Comparison of ENCODE assay signal across 9 cellular contexts in genomic region chr13:26946675-26947342, GRCh38.
DNase-seq lines count a peak whose midpoint lies in the region; ATAC-seq and TF ChIP-seq lines count a peak whose summit lies in the region.
"Had no signal": no experiment of that assay in that cellular context is flagged by ENCODE, and none has a peak within 500 bp of the region (broad histone marks: within the 10 kb centered on the region; RNA-seq: fewer than 3 reads in every experiment).

No MANE protein-coding gene starts in this region.

- no peaks in the 10 kb centered on the region for H3K36me3 Mint-ChIP-seq in activated naive CD8-positive, alpha-beta T cell treated with anti-CD3 and anti-CD28 coated beads, Interleukin-2, amount 10 ng/mL, durations not matched to agents 7 days and 5 days
- H3K36me3 Mint-ChIP-seq in activated naive CD8-positive, alpha-beta T cell treated with anti-CD3 and anti-CD28 coated beads for 36 hours, result no peaks in the 10 kb centered on the region
- H3K36me3 Mint-ChIP-seq: activated naive CD4-positive, alpha-beta T cell treated with anti-CD3 and anti-CD28 coated beads, Interleukin-2, amount 50 U/mL, for 24 hours had no signal

- no peak overlapping the region for H3K4me2 ChIP-seq in PC-3 (ENCODE audit: low read length)

- H3K27me3 Mint-ChIP-seq in activated naive CD8-positive, alpha-beta T cell treated with anti-CD3 and anti-CD28 coated beads, Interleukin-2, amount 10 ng/mL, durations not matched to agents 7 days and 5 days, result peaks cover 5% of the 10 kb centered on the region
- peaks cover 9% of the 10 kb centered on the region for H3K27me3 Mint-ChIP-seq in activated naive CD8-positive, alpha-beta T cell treated with anti-CD3 and anti-CD28 coated beads for 36 hours
- H3K27me3 Mint-ChIP-seq: activated naive CD4-positive, alpha-beta T cell treated with anti-CD3 and anti-CD28 coated beads, Interleukin-2, amount 50 U/mL, for 24 hours had no signal

- peak; percentile 56 for ATAC-seq in activated naive CD8-positive, alpha-beta T cell treated with anti-CD3 and anti-CD28 coated beads, Interleukin-2, amount 10 ng/mL, durations not matched to agents 7 days and 5 days (ENCODE audit: low read depth)
- ATAC-seq in PC-3, result peak; percentile 96
- ATAC-seq in HG02885 (IDR thresholded peaks at IDR 0.05; ENCODE audit: poor library complexity, unreplicated experiment), result no peak
- no peak for ATAC-seq in GM18873 (IDR thresholded peaks at IDR 0.05; ENCODE audit: low FRiP score, unreplicated experiment)

- no peaks in the 10 kb centered on the region for H3K9me3 ChIP-seq in PC-3 (ENCODE audit: low read length)

- no peak overlapping the region for H3K27ac ChIP-seq in PC-3 (ENCODE audit: low read length)

- no peak overlapping the region for H3K27ac Mint-ChIP-seq in activated naive CD8-positive, alpha-beta T cell treated with anti-CD3 and anti-CD28 coated beads, Interleukin-2, amount 10 ng/mL, durations not matched to agents 7 days and 5 days
- no peak overlapping the region for H3K27ac Mint-ChIP-seq in activated naive CD8-positive, alpha-beta T cell treated with anti-CD3 and anti-CD28 coated beads for 36 hours
- H3K27ac Mint-ChIP-seq: activated naive CD4-positive, alpha-beta T cell treated with anti-CD3 and anti-CD28 coated beads, Interleukin-2, amount 50 U/mL, for 24 hours had no signal

- no peaks in the 10 kb centered on the region for H3K27me3 ChIP-seq in PC-3 (ENCODE audit: low read length)

- TF ChIP-seq CTCF in PC-3 (conservative IDR thresholded peaks at IDR 0.05; ENCODE audit: low read depth, low read length), result peak; percentile 81

- H3K9ac ChIP-seq in PC-3 (ENCODE audit: low read length), result no peak overlapping the region

- no peak overlapping the region for H2AFZ ChIP-seq in PC-3 (ENCODE audit: low read length)

- no peaks in the 10 kb centered on the region for H3K79me2 ChIP-seq in PC-3 (ENCODE audit: low read length)

- no peaks in the 10 kb centered on the region for H3K36me3 ChIP-seq in PC-3 (ENCODE audit: low read depth, low read length)

- no peak overlapping the region for H3K4me3 Mint-ChIP-seq in activated naive CD8-positive, alpha-beta T cell treated with anti-CD3 and anti-CD28 coated beads, Interleukin-2, amount 10 ng/mL, durations not matched to agents 7 days and 5 days
- H3K4me3 Mint-ChIP-seq in activated naive CD8-positive, alpha-beta T cell treated with anti-CD3 and anti-CD28 coated beads for 36 hours, result no peak overlapping the region
- H3K4me3 Mint-ChIP-seq: activated naive CD4-positive, alpha-beta T cell treated with anti-CD3 and anti-CD28 coated beads, Interleukin-2, amount 50 U/mL, for 24 hours had no signal

- H3K9me3 Mint-ChIP-seq in activated naive CD8-positive, alpha-beta T cell treated with anti-CD3 and anti-CD28 coated beads, Interleukin-2, amount 10 ng/mL, durations not matched to agents 7 days and 5 days, result no peaks in the 10 kb centered on the region
- no peaks in the 10 kb centered on the region for H3K9me3 Mint-ChIP-seq in activated naive CD8-positive, alpha-beta T cell treated with anti-CD3 and anti-CD28 coated beads for 36 hours
- H3K9me3 Mint-ChIP-seq: activated naive CD4-positive, alpha-beta T cell treated with anti-CD3 and anti-CD28 coated beads, Interleukin-2, amount 50 U/mL, for 24 hours had no signal

- peaks cover 4% of the 10 kb centered on the region; the same call in 1 of the 2 replicates for H3K4me1 ChIP-seq in PC-3 (ENCODE audit: insufficient read depth, low read length)

- intact Hi-C loops in PC-3 (cut with micrococcal nuclease), result loop anchor here (1.0 to 10.0 kb wide), 4 partner anchors 36 to 878 kb away; no protein-coding TSS in a partner anchor

- no peak for DNase-seq in activated naive CD8-positive, alpha-beta T cell treated with anti-CD3 and anti-CD28 coated beads, Interleukin-2, amount 10 ng/mL, durations not matched to agents 7 days and 5 days
- no peak for DNase-seq in activated naive CD8-positive, alpha-beta T cell treated with anti-CD3 and anti-CD28 coated beads for 36 hours
- peak; percentile 72 for DNase-seq in M059J (ENCODE audit: low read depth)
- DNase-seq in PC-3, result peak; percentile 70
- DNase-seq in epidermal melanocyte (ENCODE audit: insufficient read length, low spot score), result peak; percentile 26
- DNase-seq in midbrain (lab: John Stamatoyannopoulos, UW), result peak; percentile 44

- H3F3A ChIP-seq in PC-3 (ENCODE audit: low read length, unreplicated experiment), result no peaks in the 10 kb centered on the region

- no peaks in the 10 kb centered on the region for H3K4me1 Mint-ChIP-seq in activated naive CD8-positive, alpha-beta T cell treated with anti-CD3 and anti-CD28 coated beads, Interleukin-2, amount 10 ng/mL, durations not matched to agents 7 days and 5 days
- H3K4me1 Mint-ChIP-seq in activated naive CD8-positive, alpha-beta T cell treated with anti-CD3 and anti-CD28 coated beads for 36 hours, result no peaks in the 10 kb centered on the region
- H3K4me1 Mint-ChIP-seq: activated naive CD4-positive, alpha-beta T cell treated with anti-CD3 and anti-CD28 coated beads, Interleukin-2, amount 50 U/mL, for 24 hours had no signal

- no peaks in the 10 kb centered on the region for H3K9me2 ChIP-seq in PC-3 (replicated peaks; ENCODE audit: low read length)

- no TSS peak for BruUV-seq in PC-3 (replicated peaks; lab: Mats Ljungman, UMichigan)

- POLR2A ChIA-PET in activated naive CD8-positive, alpha-beta T cell treated with anti-CD3 and anti-CD28 coated beads, Interleukin-2, amount 10 ng/mL, durations not matched to agents 7 days and 5 days (lab: Charles Lee), result interaction anchor here (0.7 kb wide), 1 partner anchor 415 kb away, joined by 3 read pairs; no protein-coding TSS in a partner anchor
- POLR2A ChIA-PET in PC-3 (lab: Charles Lee; ENCODE audit: unreplicated experiment), result no interaction called here

- no peaks in the 10 kb centered on the region for H4K20me1 ChIP-seq in PC-3 (ENCODE audit: low read length)

- no peak overlapping the region for H3K4me3 ChIP-seq in PC-3 (ENCODE audit: low read length)

- CTCF ChIA-PET in PC-3 (lab: Charles Lee), result interaction anchor here (0.5 to 1.7 kb wide), 13 partner anchors 25 to 966 kb away, joined by 3 to 14 read pairs (median 5); no protein-coding TSS in a partner anchor

Comparison
In these comparisons a context has a peak if more than half of its experiments do, and no peak if none do; other contexts are left out.
1. ATAC-seq: peak in activated naive CD8-positive, alpha-beta T cell treated with anti-CD3 and anti-CD28 coated beads, Interleukin-2, amount 10 ng/mL, durations not matched to agents 7 days and 5 days (single experiment) and PC-3 (single experiment); none in HG02885 (single experiment) and GM18873 (single experiment).
2. DNase-seq: peak in M059J (single experiment), PC-3 (single experiment), epidermal melanocyte (single experiment) and midbrain (single experiment); none in activated naive CD8-positive, alpha-beta T cell treated with anti-CD3 and anti-CD28 coated beads, Interleukin-2, amount 10 ng/mL, durations not matched to agents 7 days and 5 days (single experiment) and activated naive CD8-positive, alpha-beta T cell treated with anti-CD3 and anti-CD28 coated beads for 36 hours (single experiment).